ENCODE assay signal across 22 cellular contexts in genomic region chr6:87586371-87587077, GRCh38.
"Had no signal": no experiment of that assay in that cellular context is flagged by ENCODE, and none has a peak within 500 bp of the region (broad histone marks: within the 10 kb centered on the region; RNA-seq: fewer than 3 reads in every experiment).

No MANE protein-coding gene starts in this region.

- H3K4me3 ChIP-seq: coronary artery, heart left ventricle, sigmoid colon, skin epidermis, testis, tibial nerve had no signal

- H3K9me3 ChIP-seq: heart left ventricle, neutrophil, sigmoid colon, testis, tibial nerve had no signal

- H3K4me3 Mint-ChIP-seq: endodermal cell; nephron progenitor cell; stimulated activated naive B cell treated with anti-CD40 and anti-IgM and Interleukin-4, amounts not matched to agents 10 μg/mL and 1 μg/mL and 100 μg/mL, for 72 hours; stimulated activated naive CD8-positive, alpha-beta T cell treated with anti-CD3 and anti-CD28 coated beads, Interleukin-15, amount 100 ng/mL, for 72 hours had no signal

- DNase-seq: effector CD4-positive, alpha-beta T cell; endodermal cell; erythroblast; heart left ventricle; hypothalamus; kidney glomerular epithelial cell; mammary epithelial cell; naive thymus-derived CD4-positive, alpha-beta T cell; nephron progenitor cell; sigmoid colon; stimulated activated CD4-positive, alpha-beta T cell treated with anti-CD3 and anti-CD28 coated beads, Interleukin-2, amount 100 ng/mL, for 24 hours; stimulated activated CD4-positive, alpha-beta T cell treated with anti-CD3 and anti-CD28 coated beads, Interleukin-4, amount 100 ng/mL, for 4 hours; stimulated activated naive B cell treated with anti-CD40 and anti-IgM and Interleukin-4, amounts not matched to agents 10 μg/mL and 1 μg/mL and 100 μg/mL, for 72 hours; stimulated activated naive CD8-positive, alpha-beta T cell treated with anti-CD3 and anti-CD28 coated beads, Interleukin-15, amount 100 ng/mL, for 72 hours; testis had no signal

- H3K27me3 ChIP-seq: heart left ventricle, neutrophil, sigmoid colon, testis, tibial nerve had no signal

- H3K9me3 Mint-ChIP-seq: nephron progenitor cell; stimulated activated naive B cell treated with anti-CD40 and anti-IgM and Interleukin-4, amounts not matched to agents 10 μg/mL and 1 μg/mL and 100 μg/mL, for 72 hours; stimulated activated naive CD8-positive, alpha-beta T cell treated with anti-CD3 and anti-CD28 coated beads, Interleukin-15, amount 100 ng/mL, for 72 hours had no signal

- H3K27ac Mint-ChIP-seq: endodermal cell; nephron progenitor cell; stimulated activated naive B cell treated with anti-CD40 and anti-IgM and Interleukin-4, amounts not matched to agents 10 μg/mL and 1 μg/mL and 100 μg/mL, for 72 hours had no signal

- H3K27ac ChIP-seq: coronary artery, heart left ventricle, neutrophil, sigmoid colon, skin epidermis, testis, tibial nerve had no signal

- FAIRE-seq: endothelial cell of umbilical vein, frontal cortex, islet of Langerhans had no signal

- ATAC-seq: heart left ventricle; naive thymus-derived CD4-positive, alpha-beta T cell; stimulated activated naive B cell treated with anti-CD40 and anti-IgM and Interleukin-4, amounts not matched to agents 10 μg/mL and 1 μg/mL and 100 μg/mL, for 72 hours; stimulated activated naive CD8-positive, alpha-beta T cell treated with anti-CD3 and anti-CD28 coated beads, Interleukin-15, amount 100 ng/mL, for 72 hours had no signal

- H3K27me3 Mint-ChIP-seq: naive thymus-derived CD4-positive, alpha-beta T cell; stimulated activated naive B cell treated with anti-CD40 and anti-IgM and Interleukin-4, amounts not matched to agents 10 μg/mL and 1 μg/mL and 100 μg/mL, for 72 hours; stimulated activated naive CD8-positive, alpha-beta T cell treated with anti-CD3 and anti-CD28 coated beads, Interleukin-15, amount 100 ng/mL, for 72 hours had no signal
